ENCODE assay signal across 40 cellular contexts in the genomic region with DNA sequence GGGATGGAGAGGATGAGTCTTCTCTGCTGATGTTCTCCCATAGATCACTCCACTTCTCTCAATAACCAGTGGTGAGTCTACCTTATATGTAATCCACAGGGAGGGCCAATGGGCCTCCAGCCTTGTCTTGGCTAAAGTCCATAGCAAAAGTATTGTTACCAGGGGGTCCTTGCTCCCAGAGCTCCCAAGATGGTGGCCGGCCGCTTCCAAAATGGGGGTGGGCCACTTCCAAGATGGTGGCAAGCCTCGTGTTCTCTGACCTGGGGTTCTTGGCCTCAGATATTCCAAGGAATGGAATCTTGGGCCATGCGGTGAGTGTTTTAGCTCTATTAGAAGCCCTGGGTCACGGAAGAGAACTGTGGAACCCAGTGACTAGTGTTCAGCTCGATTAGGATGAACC. TPM values are rescaled to one million over a fixed set of nuclear protein-coding genes. Genes with fewer than 3 reads are reported as not detected.
"Had no signal": no experiment of that assay in that cellular context is flagged by ENCODE, and none has a peak within 500 bp of the region (broad histone marks: within the 10 kb centered on the region; RNA-seq: fewer than 3 reads in every experiment).

No MANE protein-coding gene starts in this region.

- H3K36me3 ChIP-seq: adrenal gland, cardiac muscle cell had no signal

- H3K4me3 Mint-ChIP-seq: activated CD4-positive, alpha-beta memory T cell treated with anti-CD3 and anti-CD28 coated beads for 36 hours; activated CD4-positive, alpha-beta T cell treated with anti-CD3 and anti-CD28 coated beads for 36 hours; activated CD8-positive, alpha-beta T cell treated with anti-CD3 and anti-CD28 coated beads for 36 hours; activated naive CD4-positive, alpha-beta T cell treated with anti-CD3 and anti-CD28 coated beads for 36 hours; activated naive CD8-positive, alpha-beta T cell treated with anti-CD3 and anti-CD28 coated beads for 36 hours; activated T-cell treated with anti-CD3 and anti-CD28 coated beads, Interleukin-2, amount 50 U/mL, for 4 hours; activated T-cell treated with anti-CD3 and anti-CD28 coated beads, Interleukin-2, amount 50 U/mL, for 72 hours; activated T-helper 1 cell treated with anti-CD3 and anti-CD28 coated beads, Interleukin-12 subunit alpha, Interleukin-12 subunit beta, Interleukin-2, Interleukin-4 antibody, amounts not matched to agents 30 ng/mL and 10 ng/mL and 1 ng/mL, durations not matched to agents 14 hours and 24 hours and 36 hours; activated T-helper 17 cell treated with anti-CD3 and anti-CD28 coated beads, Interleukin-2, amount 50 U/mL, for 72 hours; central memory CD8-positive, alpha-beta T cell; T-helper 1 cell treated with Interleukin-12 subunit alpha and Interleukin-12 subunit beta and Interleukin-4 antibody, amounts not matched to agents 30 μg/mL and 1 μg/mL, for 36 hours; T-helper 2 cell treated with Interferon-gamma antibody and Interleukin-4, amounts not matched to agents 5 μg/mL and 100 μg/mL, for 36 hours had no signal

- H3K27me3 ChIP-seq: adrenal gland, body of pancreas, cardiac muscle cell had no signal

- H3K4me1 Mint-ChIP-seq: activated CD4-positive, alpha-beta T cell treated with anti-CD3 and anti-CD28 coated beads for 36 hours; activated naive CD8-positive, alpha-beta T cell treated with anti-CD3 and anti-CD28 coated beads for 36 hours; activated T-helper 17 cell treated with anti-CD3 and anti-CD28 coated beads, Interleukin-2, amount 50 U/mL, for 72 hours; central memory CD8-positive, alpha-beta T cell had no signal

- H3K27ac ChIP-seq: adrenal gland, body of pancreas, cardiac muscle cell, VCaP had no signal

- H3K36me3 Mint-ChIP-seq: activated CD4-positive, alpha-beta memory T cell treated with anti-CD3 and anti-CD28 coated beads for 36 hours; activated naive CD4-positive, alpha-beta T cell treated with anti-CD3 and anti-CD28 coated beads, Interleukin-2, amount 50 U/mL, for 72 hours; activated naive CD8-positive, alpha-beta T cell treated with anti-CD3 and anti-CD28 coated beads for 36 hours had no signal

- H3K27ac Mint-ChIP-seq: activated CD4-positive, alpha-beta memory T cell treated with anti-CD3 and anti-CD28 coated beads for 36 hours; activated CD4-positive, alpha-beta T cell treated with anti-CD3 and anti-CD28 coated beads for 36 hours; activated CD8-positive, alpha-beta T cell treated with anti-CD3 and anti-CD28 coated beads for 36 hours; activated naive CD4-positive, alpha-beta T cell treated with anti-CD3 and anti-CD28 coated beads for 36 hours; activated naive CD4-positive, alpha-beta T cell treated with anti-CD3 and anti-CD28 coated beads, Interleukin-2, amount 50 U/mL, for 72 hours; activated naive CD8-positive, alpha-beta T cell treated with anti-CD3 and anti-CD28 coated beads for 36 hours; activated T-cell treated with anti-CD3 and anti-CD28 coated beads, Interleukin-2, amount 50 U/mL, for 72 hours; activated T-helper 1 cell treated with anti-CD3 and anti-CD28 coated beads, Interleukin-12 subunit alpha, Interleukin-12 subunit beta, Interleukin-2, Interleukin-4 antibody, amounts not matched to agents 30 ng/mL and 10 ng/mL and 1 ng/mL, durations not matched to agents 14 hours and 24 hours and 36 hours; activated T-helper 17 cell treated with anti-CD3 and anti-CD28 coated beads, Interleukin-2, amount 50 U/mL, for 72 hours; T-helper 1 cell treated with Interleukin-12 subunit alpha and Interleukin-12 subunit beta and Interleukin-4 antibody, amounts not matched to agents 30 μg/mL and 1 μg/mL, for 36 hours; T-helper 2 cell treated with Interferon-gamma antibody and Interleukin-4, amounts not matched to agents 5 μg/mL and 100 μg/mL, for 36 hours had no signal

- H3K4me3 ChIP-seq: adrenal gland, body of pancreas, cardiac muscle cell had no signal

- H3K4me1 ChIP-seq: adrenal gland, body of pancreas had no signal

- DNase-seq: activated CD4-positive, alpha-beta memory T cell treated with anti-CD3 and anti-CD28 coated beads for 36 hours; activated CD4-positive, alpha-beta T cell treated with anti-CD3 and anti-CD28 coated beads for 1 hour; activated CD4-positive, alpha-beta T cell treated with anti-CD3 and anti-CD28 coated beads for 36 hours; activated CD4-positive, alpha-beta T cell treated with anti-CD3 and anti-CD28 coated beads for 48 hours; activated CD4-positive, alpha-beta T cell treated with anti-CD3 and anti-CD28 coated beads, Interleukin-2, amount 50 U/mL, for 1 hour; activated CD4-positive, alpha-beta T cell treated with anti-CD3 and anti-CD28 coated beads, Interleukin-2, amount 50 U/mL, for 4 hours; activated CD4-positive, CD25-positive, alpha-beta regulatory T cell; activated CD8-positive, alpha-beta memory T cell treated with anti-CD3 and anti-CD28 coated beads, Interleukin-2, amount 50 U/mL, for 4 hours; activated CD8-positive, alpha-beta T cell treated with anti-CD3 and anti-CD28 coated beads for 36 hours; activated effector memory CD4-positive, alpha-beta T cell treated with anti-CD3 and anti-CD28 coated beads, Interleukin-2, amount 50 U/mL, for 16 hours; activated gamma-delta T cell treated with Interleukin-2 at 50 U/mL for 16 hours; activated naive CD4-positive, alpha-beta T cell; activated naive CD4-positive, alpha-beta T cell treated with anti-CD3 and anti-CD28 coated beads for 36 hours; activated naive CD4-positive, alpha-beta T cell treated with anti-CD3 and anti-CD28 coated beads, Interleukin-2, amount 50 U/mL, for 16 hours; activated naive CD8-positive, alpha-beta T cell treated with anti-CD3 and anti-CD28 coated beads for 36 hours; activated T-cell treated with anti-CD3 and anti-CD28 coated beads for 4 hours; activated T-cell treated with anti-CD3 and anti-CD28 coated beads, Interleukin-2, amount 50 U/mL, for 1 hour; activated T-cell treated with anti-CD3 and anti-CD28 coated beads, Interleukin-2, amount 50 U/mL, for 4 hours; activated T-cell treated with anti-CD3 and anti-CD28 coated beads, Interleukin-2, amount 50 U/mL, for 72 hours; adrenal gland; amniotic stem cell; aorta; body of pancreas; caudate nucleus; cerebellar nuclear complex; T-helper 1 cell; T-helper 2 cell; T-helper 9 cell had no signal

- ATAC-seq: activated CD4-positive, alpha-beta T cell treated with anti-CD3 and anti-CD28 coated beads for 36 hours; activated CD4-positive, CD25-positive, alpha-beta regulatory T cell treated with anti-CD3 and anti-CD28 coated beads, Interleukin-2, amount 50 U/mL, for 24 hours; activated CD8-positive, alpha-beta T cell treated with anti-CD3 and anti-CD28 coated beads for 36 hours; activated naive CD4-positive, alpha-beta T cell treated with anti-CD3 and anti-CD28 coated beads, Interleukin-2, amount 50 U/mL, for 72 hours; activated T-cell treated with anti-CD3 and anti-CD28 coated beads, Interleukin-2, amount 50 U/mL, for 4 hours; activated T-cell treated with anti-CD3 and anti-CD28 coated beads, Interleukin-2, amount 50 U/mL, for 72 hours; activated T-helper 17 cell treated with anti-CD3 and anti-CD28 coated beads, Interleukin-2, amount 50 U/mL, for 72 hours; body of pancreas had no signal

- H3K9me3 Mint-ChIP-seq: activated CD4-positive, alpha-beta memory T cell treated with anti-CD3 and anti-CD28 coated beads for 36 hours; activated CD8-positive, alpha-beta T cell treated with anti-CD3 and anti-CD28 coated beads for 36 hours; activated naive CD4-positive, alpha-beta T cell treated with anti-CD3 and anti-CD28 coated beads for 36 hours; activated naive CD4-positive, alpha-beta T cell treated with anti-CD3 and anti-CD28 coated beads, Interleukin-2, amount 50 U/mL, for 72 hours; activated T-cell treated with anti-CD3 and anti-CD28 coated beads, Interleukin-2, amount 50 U/mL, for 4 hours; activated T-cell treated with anti-CD3 and anti-CD28 coated beads, Interleukin-2, amount 50 U/mL, for 72 hours; activated T-helper 1 cell treated with anti-CD3 and anti-CD28 coated beads, Interleukin-12 subunit alpha, Interleukin-12 subunit beta, Interleukin-2, Interleukin-4 antibody, amounts not matched to agents 30 ng/mL and 10 ng/mL and 1 ng/mL, durations not matched to agents 14 hours and 24 hours and 36 hours; activated T-helper 17 cell treated with anti-CD3 and anti-CD28 coated beads, Interleukin-2, amount 50 U/mL, for 72 hours; central memory CD8-positive, alpha-beta T cell; T-helper 1 cell treated with Interleukin-12 subunit alpha and Interleukin-12 subunit beta and Interleukin-4 antibody, amounts not matched to agents 30 μg/mL and 1 μg/mL, for 36 hours; T-helper 2 cell treated with Interferon-gamma antibody and Interleukin-4, amounts not matched to agents 5 μg/mL and 100 μg/mL, for 36 hours had no signal

- H3K9me3 ChIP-seq: adrenal gland, body of pancreas had no signal

- H3K27me3 Mint-ChIP-seq: activated T-helper 17 cell treated with anti-CD3 and anti-CD28 coated beads, Interleukin-2, amount 50 U/mL, for 72 hours had no signal

RNA-seq across cellular contexts. Expression of a gene that starts 12.0 kb away (rescaled TPM):
- total RNA-seq: activated CD4-positive, alpha-beta memory T cell treated with anti-CD3 and anti-CD28 coated beads for 36 hours; activated CD4-positive, alpha-beta T cell treated with anti-CD3 and anti-CD28 coated beads for 36 hours; activated CD8-positive, alpha-beta memory T cell treated with anti-CD3 and anti-CD28 coated beads for 36 hours; activated CD8-positive, alpha-beta T cell treated with anti-CD3 and anti-CD28 coated beads for 36 hours; activated naive CD4-positive, alpha-beta T cell treated with anti-CD3 and anti-CD28 coated beads for 36 hours; activated naive CD8-positive, alpha-beta T cell treated with anti-CD3 and anti-CD28 coated beads for 36 hours; activated T-cell treated with anti-CD3 and anti-CD28 coated beads, Interleukin-2, amount 50 U/mL, for 4 hours; activated T-cell treated with anti-CD3 and anti-CD28 coated beads, Interleukin-2, amount 50 U/mL, for 72 hours; activated T-helper 1 cell treated with anti-CD3 and anti-CD28 coated beads, Interleukin-12 subunit alpha, Interleukin-12 subunit beta, Interleukin-2, Interleukin-4 antibody, amounts not matched to agents 30 ng/mL and 10 ng/mL and 1 ng/mL, durations not matched to agents 14 hours and 24 hours and 36 hours; aorta; bronchial epithelial cell; chondrocyte had no signal
- polyA plus RNA-seq: aorta, cardiac muscle cell had no signal
